ENCODE assay signal across 22 cellular contexts in genomic region chr7:98228801-98229200, GRCh38. TPM values are rescaled to one million over a fixed set of nuclear protein-coding genes. Genes with fewer than 3 reads are reported as not detected.
"Had no signal": no experiment of that assay in that cellular context is flagged by ENCODE, and none has a peak within 500 bp of the region (broad histone marks: within the 10 kb centered on the region; RNA-seq: fewer than 3 reads in every experiment).

No MANE protein-coding gene starts in this region.

- H3K4me3 ChIP-seq: cardiac muscle cell, colonic mucosa, heart right ventricle, lung, spleen had no signal

- H3K27ac ChIP-seq: cardiac muscle cell, colonic mucosa, heart right ventricle, neutrophil had no signal

- H3K36me3 ChIP-seq: cardiac muscle cell, colonic mucosa had no signal

- H3K4me1 ChIP-seq: colonic mucosa, heart right ventricle had no signal

- DNase-seq: cerebellar nuclear complex; colonic mucosa; effector CD4-positive, alpha-beta T cell; heart right ventricle; hypothalamus; islet precursor cell; mesenchymal stem cell; midbrain; spleen; stimulated activated CD4-positive, alpha-beta T cell treated with anti-CD3 and anti-CD28 coated beads, Interleukin-15, amount 100 ng/mL, for 24 hours; stimulated activated CD4-positive, alpha-beta T cell treated with anti-CD3 and anti-CD28 coated beads, Interleukin-1b, Interleukin-23, amount 100 ng/mL, for 48 hours; stimulated activated naive CD4-positive, alpha-beta T cell treated with Interleukin-2 at 50 U/mL for 16 hours; trophoblast cell had no signal

- ATAC-seq: heart right ventricle; left lobe of liver; natural killer cell treated with Interleukin-12 subunit alpha and Interleukin-12 subunit beta and Interleukin-15 and Interleukin-18, amount 100 ng/mL, for 72 hours; sciatic nerve had no signal

- H3K27me3 ChIP-seq: cardiac muscle cell, colonic mucosa, heart right ventricle, neutrophil, spleen had no signal

- H3K9me3 ChIP-seq: colonic mucosa, heart right ventricle, neutrophil, spleen had no signal

RNA-seq across cellular contexts. Expression of gene BHLHA15, which starts 17.6 kb away (rescaled TPM):
- total RNA-seq: heart right ventricle, osteocyte, sciatic nerve, skeletal muscle tissue, urinary bladder had no signal
